Comparison of ENCODE assay signal across 8 cellular contexts in the genomic region with DNA sequence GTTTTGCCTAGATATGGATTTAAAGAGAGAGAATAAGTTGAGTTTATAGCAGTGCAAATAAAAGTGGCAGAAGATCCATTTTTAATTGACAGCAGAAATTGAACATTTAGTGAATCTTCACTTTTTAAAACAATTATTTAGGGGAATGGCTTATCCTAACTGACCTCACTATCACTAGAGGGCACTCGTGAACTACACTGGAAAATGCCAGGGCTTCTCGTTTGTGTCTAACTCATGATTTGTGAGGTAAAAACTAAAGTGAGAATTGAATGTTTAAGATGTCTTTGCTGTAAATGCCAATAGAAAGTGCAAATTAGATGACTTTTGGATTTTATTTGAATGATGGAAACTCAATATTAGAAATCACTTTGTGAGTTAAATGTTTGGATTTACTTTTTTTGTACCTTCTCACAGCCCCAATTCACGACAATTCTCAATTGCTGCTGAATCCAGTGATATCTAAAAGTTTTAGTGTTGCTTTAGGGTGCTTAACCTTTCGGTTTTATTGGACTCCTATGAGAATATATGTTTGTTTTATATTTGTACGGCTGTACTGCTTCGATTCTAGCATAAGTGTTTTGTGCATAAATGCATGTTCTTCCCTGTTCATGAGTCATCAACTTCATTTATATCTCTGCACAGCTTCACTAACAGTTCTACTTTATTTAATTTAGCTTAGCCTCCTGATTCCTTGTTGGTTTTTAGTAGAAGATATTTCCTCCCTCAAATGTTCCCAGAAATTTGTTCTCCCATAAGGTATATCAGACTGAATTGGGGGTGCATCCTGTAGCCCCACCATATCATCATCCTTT.
A peak's percentile ranks its signal among the peaks of the same experiment; 100 is the strongest.
DNase-seq lines count a peak whose midpoint lies in the region; ATAC-seq, FAIRE-seq and TF ChIP-seq lines count a peak whose summit lies in the region.

No MANE protein-coding gene starts in this region.

- no peaks in the 10 kb centered on the region for H3K9me3 Mint-ChIP-seq in MCF 10A (ENCODE audit: unreplicated experiment)
- no peaks in the 10 kb centered on the region for H3K9me3 Mint-ChIP-seq in activated CD8-positive, alpha-beta memory T cell treated with anti-CD3 and anti-CD28 coated beads, Interleukin-2, amount 10 ng/mL, durations not matched to agents 7 days and 5 days (ENCODE audit: low read depth)

- peaks cover 18% of the 10 kb centered on the region for H3K27me3 Mint-ChIP-seq in MCF 10A (ENCODE audit: insufficient read depth, unreplicated experiment)
- H3K27me3 Mint-ChIP-seq in activated CD8-positive, alpha-beta memory T cell treated with anti-CD3 and anti-CD28 coated beads, Interleukin-2, amount 10 ng/mL, durations not matched to agents 7 days and 5 days = peaks cover 6% of the 10 kb centered on the region

- ATAC-seq in left lobe of liver (peak; percentile 78), HG02759 (IDR thresholded peaks at IDR 0.05; ENCODE audit: unreplicated experiment) (no peak)
- ATAC-seq in activated CD8-positive, alpha-beta memory T cell treated with anti-CD3 and anti-CD28 coated beads, Interleukin-2, amount 10 ng/mL, durations not matched to agents 7 days and 5 days = no peak

- intact Hi-C loops in MCF 10A (cut with micrococcal nuclease) = loop anchor here (1.0 to 10.0 kb wide), 10 partner anchors 240 to 1221 kb away; no protein-coding TSS in a partner anchor

- CTCF ChIA-PET in MCF 10A (lab: Yijun Ruan, JAX) = interaction anchor here (0.5 to 4.5 kb wide), 33 partner anchors 10 to 916 kb away, joined by 3 to 62 read pairs (median 4); no protein-coding TSS in a partner anchor
- CTCF ChIA-PET in activated CD8-positive, alpha-beta memory T cell treated with anti-CD3 and anti-CD28 coated beads, Interleukin-2, amount 10 ng/mL, durations not matched to agents 7 days and 5 days (lab: Charles Lee) = interaction anchor here (1.1 to 1.4 kb wide), 3 partner anchors 8 to 542 kb away, joined by 3 to 4 read pairs (median 4); no protein-coding TSS in a partner anchor

- peak; percentile 61 for DNase-seq in AG20443 (ENCODE audit: low spot score)
- DNase-seq in GM18507 (ENCODE audit: extremely low spot score, insufficient read length, low read depth) = no peak
- peak; percentile 6 for DNase-seq in NCI-H345 treated with DMSO at 0.1 percent for 48 hours (lab: John Stamatoyannopoulos, UW; ENCODE audit: unreplicated experiment)
- peak; percentile 68 for DNase-seq in MCF 10A (ENCODE audit: unreplicated experiment)
- DNase-seq in left lobe of liver (ENCODE audit: low spot score) = no peak
- no peak for DNase-seq in stimulated activated naive CD4-positive, alpha-beta T cell treated with Interleukin-2 at 50 U/mL for 16 hours (lab: John Stamatoyannopoulos, UW)
- DNase-seq in activated CD8-positive, alpha-beta memory T cell treated with anti-CD3 and anti-CD28 coated beads, Interleukin-2, amount 10 ng/mL, durations not matched to agents 7 days and 5 days = no peak

- no peak overlapping the region for H3K4me3 Mint-ChIP-seq in MCF 10A (ENCODE audit: unreplicated experiment)
- no peak overlapping the region for H3K4me3 Mint-ChIP-seq in activated CD8-positive, alpha-beta memory T cell treated with anti-CD3 and anti-CD28 coated beads, Interleukin-2, amount 10 ng/mL, durations not matched to agents 7 days and 5 days

- H3K4me1 Mint-ChIP-seq in MCF 10A (ENCODE audit: insufficient read depth, unreplicated experiment) = no peaks in the 10 kb centered on the region
- no peaks in the 10 kb centered on the region for H3K4me1 Mint-ChIP-seq in activated CD8-positive, alpha-beta memory T cell treated with anti-CD3 and anti-CD28 coated beads, Interleukin-2, amount 10 ng/mL, durations not matched to agents 7 days and 5 days

- no TSS peak for BruUV-seq in MCF 10A (replicated peaks; lab: Mats Ljungman, UMichigan)

- TF ChIP-seq CTCF in MCF 10A (IDR thresholded peaks at IDR 0.05; ENCODE audit: unreplicated experiment) = peak; percentile 79

- H3K36me3 Mint-ChIP-seq in MCF 10A (ENCODE audit: insufficient read depth, unreplicated experiment) = no peaks in the 10 kb centered on the region
- no peaks in the 10 kb centered on the region for H3K36me3 Mint-ChIP-seq in activated CD8-positive, alpha-beta memory T cell treated with anti-CD3 and anti-CD28 coated beads, Interleukin-2, amount 10 ng/mL, durations not matched to agents 7 days and 5 days

- POLR2A ChIA-PET in MCF 10A (lab: Yijun Ruan, JAX) = interaction anchor here (0.8 kb wide), 1 partner anchor 620 kb away, joined by 3 read pairs; no protein-coding TSS in a partner anchor

- H3K27ac Mint-ChIP-seq in MCF 10A (ENCODE audit: low read depth, unreplicated experiment) = no peak overlapping the region
- no peak overlapping the region for H3K27ac Mint-ChIP-seq in activated CD8-positive, alpha-beta memory T cell treated with anti-CD3 and anti-CD28 coated beads, Interleukin-2, amount 10 ng/mL, durations not matched to agents 7 days and 5 days

- FAIRE-seq in GM18507 (lab: Jason Lieb, UNC) = peak; percentile 49

Comparison
In these comparisons a context has a peak if more than half of its experiments do, and no peak if none do; other contexts are left out.
1. DNase-seq: peak in AG20443 (single experiment), NCI-H345 treated with DMSO at 0.1 percent for 48 hours (single experiment) and MCF 10A (single experiment); none in GM18507 (single experiment), left lobe of liver (single experiment), stimulated activated naive CD4-positive, alpha-beta T cell treated with Interleukin-2 at 50 U/mL for 16 hours (single experiment) and activated CD8-positive, alpha-beta memory T cell treated with anti-CD3 and anti-CD28 coated beads, Interleukin-2, amount 10 ng/mL, durations not matched to agents 7 days and 5 days (single experiment).